In the genomic region with DNA sequence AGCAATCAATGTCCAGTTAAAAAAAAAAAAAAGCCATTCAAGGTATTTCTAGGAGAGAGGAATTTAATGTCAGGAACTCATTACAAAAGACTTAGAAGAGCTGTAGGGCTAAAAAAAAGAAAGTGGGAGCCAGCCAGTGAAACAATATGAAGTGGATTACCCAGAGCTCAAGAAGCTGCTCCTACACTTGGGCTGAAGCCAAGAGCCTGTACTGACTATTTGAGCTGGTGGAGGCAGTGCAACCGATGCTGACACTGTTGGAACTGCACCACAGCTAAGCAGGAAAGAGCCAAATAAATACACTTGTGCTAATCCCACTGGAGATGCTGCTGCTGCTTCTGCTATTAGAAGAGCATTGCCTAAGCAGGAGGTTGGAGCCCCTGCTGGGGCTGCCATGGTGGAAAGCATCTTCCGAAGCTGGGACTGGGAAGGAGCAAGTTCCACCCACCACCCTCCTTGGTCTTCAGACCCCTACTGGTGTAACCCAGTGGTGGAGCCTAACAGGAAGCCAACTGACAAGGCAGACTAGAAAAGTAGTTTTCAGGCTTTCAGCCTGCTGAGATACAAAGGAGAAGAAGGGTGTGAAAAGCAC, we compare ENCODE assay signal across 16 cellular contexts.
A peak's percentile ranks its signal among the peaks of the same experiment; 100 is the strongest.
DNase-seq lines count a peak whose midpoint lies in the region; ATAC-seq, FAIRE-seq and TF ChIP-seq lines count a peak whose summit lies in the region.
"Had no signal": no experiment of that assay in that cellular context is flagged by ENCODE, and none has a peak within 500 bp of the region (broad histone marks: within the 10 kb centered on the region; RNA-seq: fewer than 3 reads in every experiment).

No MANE protein-coding gene starts in this region.

- no peaks in the 10 kb centered on the region for H3K9me3 ChIP-seq in IMR-90 (ENCODE audit: control insufficient read depth, insufficient read depth, low read length)
- peaks cover 2 to 3% of the 10 kb centered on the region in 2 experiments; a peak in 2 of 4 replicates for H3K9me3 ChIP-seq in H1 (ENCODE audit: insufficient read depth in 2 of 2, low read depth in 1 of 2, low read length in 1 of 2)
- H3K9me3 ChIP-seq in SK-N-SH, result no peaks in the 10 kb centered on the region
- H3K9me3 ChIP-seq: HAP-1 had no signal

- H3K27me3 ChIP-seq in IMR-90 (ENCODE audit: control insufficient read depth, insufficient read depth, low read length) (no peaks in the 10 kb centered on the region), H1 (replicated peaks in 1 of 4; ENCODE audit: control insufficient read depth in 3 of 4, extremely low read depth in 1 of 4, insufficient read depth in 3 of 4, low read length in 3 of 4) (no peaks in the 10 kb centered on the region), SK-N-SH (ENCODE audit: insufficient read depth) (no peaks in the 10 kb centered on the region)

- H3K27ac ChIP-seq in IMR-90 (ENCODE audit: insufficient read depth, low read length) (no peak overlapping the region), H1 (ENCODE audit: low read depth, low read length) (no peak overlapping the region), SK-N-SH (ENCODE audit: low read depth in 2 of 2, low read length in 1 of 2) (no peak overlapping the region)
- H3K27ac ChIP-seq: C4-2B had no signal

- H3K9ac ChIP-seq in IMR-90 (ENCODE audit: low read depth, low read length) (no peak overlapping the region), H1 (replicated peaks in 1 of 4; ENCODE audit: extremely low read depth in 1 of 4, low read depth in 3 of 4, low read length in 3 of 4) (no peak overlapping the region), SK-N-SH (no peak overlapping the region)

- H3K23ac ChIP-seq in IMR-90 (ENCODE audit: low read depth, low read length) (no peak overlapping the region), H1 (ENCODE audit: insufficient read length) (no peak overlapping the region)

- in situ Hi-C loops in IMR-90 (cut with MboI; ENCODE audit: low sequenced_read_pairs), result no loop called here

- H3K79me2 ChIP-seq in H1 (ENCODE audit: control insufficient read depth in 1 of 2, insufficient read depth in 2 of 2, low read length in 2 of 2) (no peaks in the 10 kb centered on the region), SK-N-SH (ENCODE audit: insufficient read depth) (no peaks in the 10 kb centered on the region)

- ATAC-seq in IMR-90 (ENCODE audit: low read depth), result no peak
- ATAC-seq: PC-3 had no signal

- H2AK9ac ChIP-seq in IMR-90 (replicated peaks; ENCODE audit: low read depth, low read length, poor library complexity), result peak overlapping the region; percentile 7

- H3K79me1 ChIP-seq in IMR-90 (ENCODE audit: low read depth in 1 of 2, low read length in 2 of 2), result no peaks in the 10 kb centered on the region
- no peaks in the 10 kb centered on the region for H3K79me1 ChIP-seq in H1 (ENCODE audit: low read depth, low read length)

- H3K4me1 ChIP-seq in IMR-90 (ENCODE audit: control insufficient read depth, insufficient read depth, low read length) (no peaks in the 10 kb centered on the region), H1 (replicated peaks in 1 of 4; ENCODE audit: control insufficient read depth in 3 of 4, insufficient read depth in 4 of 4, low read length in 3 of 4) (peaks cover 0 to 3% (median under 1%) of the 10 kb centered on the region in 4 experiments; a peak in 1 of 7 replicates), SK-N-SH (ENCODE audit: control insufficient read depth in 1 of 2, insufficient read depth in 2 of 2, low read depth in 1 of 2, low read length in 1 of 2) (no peaks in the 10 kb centered on the region; a peak in 1 of 4 replicates)
- H3K4me1 ChIP-seq: HAP-1 had no signal

- H3K56ac ChIP-seq in IMR-90 (ENCODE audit: extremely low read depth, insufficient read depth, low read length) (no peak overlapping the region), H1 (replicated peaks; ENCODE audit: insufficient read length, low read depth, low read length) (no peak overlapping the region)

- no peak overlapping the region for H2BK12ac ChIP-seq in H1 (ENCODE audit: low read depth, low read length)

- no peak for FAIRE-seq in H1 (lab: Jason Lieb, UNC)

- H3K4me3 ChIP-seq in IMR-90 (ENCODE audit: insufficient read depth, low read depth, low read length) (no peak overlapping the region), H1 (ENCODE audit: extremely low read depth in 1 of 4, insufficient read depth in 2 of 4, low read depth in 3 of 4, low read length in 4 of 4) (no peak overlapping the region), retinal pigment epithelial cell (ENCODE audit: low read length) (no peak overlapping the region), SK-N-SH (ENCODE audit: low read depth in 2 of 2, low read length in 1 of 2) (no peak overlapping the region)
- H3K4me3 ChIP-seq: HAP-1 had no signal

- H3K18ac ChIP-seq in IMR-90 (ENCODE audit: low read depth, low read length) (no peak overlapping the region), H1 (ENCODE audit: extremely low read depth, low read length) (no peak overlapping the region)

- POLR2A ChIA-PET in IMR-90 (lab: Charles Lee; ENCODE audit: unreplicated experiment), result no interaction called here
- POLR2A ChIA-PET in H1 (lab: Charles Lee; ENCODE audit: partially characterized antibody), result no interaction called here
- POLR2A ChIA-PET in SK-N-SH (lab: Yijun Ruan, JAX), result no interaction called here

- H4K91ac ChIP-seq in IMR-90 (ENCODE audit: insufficient read depth, low read depth, low read length) (no peak overlapping the region), H1 (replicated peaks; ENCODE audit: insufficient read length, low read length) (no peak overlapping the region)

- H2BK20ac ChIP-seq in IMR-90 (ENCODE audit: low read depth, low read length), result no peak overlapping the region
- no peak overlapping the region for H2BK20ac ChIP-seq in H1 (ENCODE audit: low read length)

- H4K8ac ChIP-seq in IMR-90 (ENCODE audit: low read depth in 2 of 2, low read length in 2 of 2) (no peak overlapping the region), H1 (ENCODE audit: extremely low read depth, insufficient read depth, low read length) (peak overlapping the region; percentile 59; the same call in 1 of the 2 replicates)

- no peaks in the 10 kb centered on the region for H3F3A ChIP-seq in SK-N-SH (replicated peaks; ENCODE audit: insufficient read depth)

- no peak overlapping the region for H2BK120ac ChIP-seq in IMR-90 (ENCODE audit: low read depth, low read length)
- H2BK120ac ChIP-seq in H1 (replicated peaks; ENCODE audit: low read depth, low read length), result no peak overlapping the region

- H3K14ac ChIP-seq in IMR-90 (replicated peaks; ENCODE audit: low read depth, low read length), result no peak overlapping the region
- H3K14ac ChIP-seq in H1 (ENCODE audit: insufficient read length), result no peak overlapping the region

- H2BK15ac ChIP-seq in IMR-90 (ENCODE audit: low read depth, low read length), result no peak overlapping the region
- no peak overlapping the region for H2BK15ac ChIP-seq in H1 (ENCODE audit: low read length)

- BruUV-seq in IMR-90 (replicated peaks; lab: Mats Ljungman, UMichigan), result no TSS peak

- H2AFZ ChIP-seq in IMR-90 (replicated peaks; ENCODE audit: low read length, poor library complexity) (no peak overlapping the region), H1 (ENCODE audit: low read length) (no peak overlapping the region), SK-N-SH (ENCODE audit: low read depth) (no peak overlapping the region)

- H3K23me2 ChIP-seq in H1 (ENCODE audit: low read depth, low read length), result no peaks in the 10 kb centered on the region

- H4K20me1 ChIP-seq in IMR-90 (ENCODE audit: insufficient read depth, low read length) (no peaks in the 10 kb centered on the region), H1 (replicated peaks in 1 of 2; ENCODE audit: control insufficient read depth in 1 of 2, insufficient read depth in 2 of 2, low read length in 2 of 2) (no peaks in the 10 kb centered on the region), SK-N-SH (ENCODE audit: insufficient read depth) (no peaks in the 10 kb centered on the region)

- TF ChIP-seq POLR2A in IMR-90 (IDR thresholded peaks at IDR 0.05; ENCODE audit: low read depth, low read length) (no peak), H1 (IDR thresholded peaks at IDR 0.05; ENCODE audit: control extremely low read depth in 1 of 2, low read depth in 2 of 2, low read length in 2 of 2) (no peak)

- no peaks in the 10 kb centered on the region for H3K9me2 ChIP-seq in SK-N-SH

- no peak for TF ChIP-seq EP300 in H1 (IDR thresholded peaks at IDR 0.05; ENCODE audit: borderline replicate concordance in 1 of 2, low read depth in 2 of 2, low read length in 2 of 2)
- TF ChIP-seq EP300 in SK-N-SH (IDR thresholded peaks at IDR 0.05; ENCODE audit: borderline replicate concordance in 1 of 2, low read depth in 1 of 2, low read length in 1 of 2), result no peak

- WGBS in IMR-90 (ENCODE audit: extremely low coverage in 2 of 2, insufficient read length in 1 of 2), 2 experiments, result 17% methylated on average over 1 of the region's 2 CpGs; no CpG with 5 or more reads in 1 of the 2 experiments
- WGBS in H1 (ENCODE audit: extremely low coverage in 1 of 2, insufficient coverage in 1 of 2, insufficient read length in 1 of 2, insufficient replicate concordance in 2 of 2, low coverage in 1 of 2, low lambda C conversion rate in 2 of 2, missing lambda C conversion rate in 1 of 2), 2 experiments, result 100% methylated on average over 2 of the region's 2 CpGs; no CpG with 5 or more reads in 1 of the 2 experiments
- 30% methylated on average over 1 of the region's 2 CpGs for WGBS in SK-N-SH (ENCODE audit: low lambda C conversion rate)

- H3K36me3 ChIP-seq in IMR-90 (ENCODE audit: control insufficient read depth, insufficient read depth, low read length), result no peaks in the 10 kb centered on the region
- no peaks in the 10 kb centered on the region; a peak in 1 of 8 replicates for H3K36me3 ChIP-seq in H1 (ENCODE audit: control insufficient read depth in 2 of 4, insufficient read depth in 4 of 4, low read length in 3 of 4)
- H3K36me3 ChIP-seq in SK-N-SH (replicated peaks in 1 of 2; ENCODE audit: control insufficient read depth in 1 of 2, insufficient read depth in 2 of 2, low read length in 1 of 2), result no peaks in the 10 kb centered on the region
- H3K36me3 ChIP-seq: HAP-1 had no signal

- no peak overlapping the region for H3K4me2 ChIP-seq in IMR-90 (ENCODE audit: low read depth, low read length)
- H3K4me2 ChIP-seq in H1 (ENCODE audit: insufficient read depth in 1 of 2, low read depth in 2 of 2, low read length in 2 of 2), result no peak overlapping the region
- H3K4me2 ChIP-seq in SK-N-SH, result no peak overlapping the region

- H2BK5ac ChIP-seq in IMR-90 (ENCODE audit: low read depth, low read length, poor library complexity, severe bottlenecking) (no peak overlapping the region), H1 (ENCODE audit: low read depth, low read length) (no peak overlapping the region)

- CTCF ChIA-PET in IMR-90 (lab: Yijun Ruan, JAX), result no interaction called here
- CTCF ChIA-PET in H1 (lab: Charles Lee; ENCODE audit: partially characterized antibody), result interaction anchor here (0.6 kb wide), 1 partner anchor 23 kb away, joined by 3 read pairs; no protein-coding TSS in a partner anchor
- CTCF ChIA-PET in SK-N-SH (lab: Yijun Ruan, JAX), result no interaction called here

- H3K4ac ChIP-seq in IMR-90 (ENCODE audit: low read depth, low read length) (no peak overlapping the region), H1 (replicated peaks; ENCODE audit: insufficient read length, low read depth, low read length) (no peak overlapping the region)

- TF ChIP-seq CTCF in IMR-90 (conservative IDR thresholded peaks at IDR 0.05; ENCODE audit: low read depth, low read length), result no peak
- no peak for TF ChIP-seq CTCF in H1 (IDR thresholded peaks at IDR 0.05; ENCODE audit: control extremely low read depth in 1 of 3, insufficient read depth in 1 of 3, low read depth in 1 of 3, low read length in 3 of 3)
- no peak for TF ChIP-seq CTCF in retinal pigment epithelial cell (conservative IDR thresholded peaks at IDR 0.05; ENCODE audit: low read depth, low read length)
- no peak for TF ChIP-seq CTCF in SK-N-SH (IDR thresholded peaks at IDR 0.05)

- dilution Hi-C loops in IMR-90 (cut with HindIII; ENCODE audit: low sequenced_read_pairs, unreplicated experiment), result no loop called here

- H4K5ac ChIP-seq in IMR-90 (ENCODE audit: low read depth, low read length), result no peak overlapping the region
- no peak overlapping the region for H4K5ac ChIP-seq in H1 (ENCODE audit: insufficient read length, low read depth, low read length)

- intact Hi-C loops in IMR-90 (cut with micrococcal nuclease), result no loop called here

- H3K9me1 ChIP-seq in IMR-90 (ENCODE audit: insufficient read depth, low read length), result no peaks in the 10 kb centered on the region

- DNase-seq in IMR-90 (no peak), NCI-H446 (lab: John Stamatoyannopoulos, UW) (peak; percentile 34 to 82), H1 (ENCODE audit: low read depth in 1 of 2, low spot score in 2 of 2) (no peak), retinal pigment epithelial cell (ENCODE audit: low read depth) (peak; percentile 68), NCI-H146 (lab: John Stamatoyannopoulos, UW) (no peak), SK-N-SH (no peak), NCI-H146 treated with DMSO at 0.1 percent for 48 hours (lab: John Stamatoyannopoulos, UW; ENCODE audit: unreplicated experiment) (no peak)
- DNase-seq: AML-193, MM.1S, NCI-H1092, NCI-H1436 treated with DMSO at 0.1 percent for 48 hours, NCI-H2081 treated with DMSO at 0.1 percent for 48 hours, PC-3, RPMI8226 had no signal

- TF ChIP-seq RAD21 in IMR-90 (IDR thresholded peaks at IDR 0.05; ENCODE audit: low read length) (no peak), H1 (IDR thresholded peaks at IDR 0.05 in 1 of 2, conservative IDR thresholded peaks at IDR 0.05 in 1 of 2; ENCODE audit: low read depth in 2 of 2, low read length in 2 of 2) (no peak), SK-N-SH (IDR thresholded peaks at IDR 0.05; ENCODE audit: low read length) (no peak)

- H2AK5ac ChIP-seq in IMR-90 (ENCODE audit: low read depth, low read length), result no peak overlapping the region
- no peak overlapping the region for H2AK5ac ChIP-seq in H1 (ENCODE audit: low read depth, low read length)

Comparison
In these comparisons a context has a peak if more than half of its experiments do, and no peak if none do; other contexts are left out.
1. DNase-seq: peak in NCI-H446 (2 of 2) and retinal pigment epithelial cell (single experiment); none in IMR-90 (single experiment), H1 (0 of 2), NCI-H146 (single experiment), SK-N-SH (single experiment) and NCI-H146 treated with DMSO at 0.1 percent for 48 hours (single experiment).